ENCODE assay signal across 18 cellular contexts in the genomic region with DNA sequence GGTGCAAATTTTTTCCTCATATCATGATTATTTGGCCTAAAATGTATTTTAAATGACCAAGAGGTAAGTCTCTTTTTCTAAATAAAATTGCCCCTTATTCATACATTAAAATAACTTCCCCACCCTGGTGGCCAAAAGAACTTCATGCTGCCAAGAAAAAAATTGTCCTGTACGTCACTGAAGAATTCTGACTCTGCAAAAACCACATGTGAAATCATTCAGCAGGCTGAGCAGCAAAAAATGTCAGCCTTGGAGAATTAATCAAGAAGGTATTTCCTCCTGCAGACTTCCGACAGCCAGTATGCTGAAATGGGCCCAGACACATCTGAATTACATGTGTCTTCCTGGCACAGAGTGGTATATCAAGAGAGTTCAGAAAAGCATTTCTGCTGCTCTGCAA.
A peak's percentile ranks its signal among the peaks of the same experiment; 100 is the strongest.
DNase-seq lines count a peak whose midpoint lies in the region; ATAC-seq, FAIRE-seq and TF ChIP-seq lines count a peak whose summit lies in the region.
"Had no signal": no experiment of that assay in that cellular context is flagged by ENCODE, and none has a peak within 500 bp of the region (broad histone marks: within the 10 kb centered on the region; RNA-seq: fewer than 3 reads in every experiment).

No MANE protein-coding gene starts in this region.

- no peak overlapping the region for H3K9ac ChIP-seq in smooth muscle cell (ENCODE audit: low read depth)

- H4K20me1 ChIP-seq in smooth muscle cell (ENCODE audit: low read depth) (no peaks in the 10 kb centered on the region), GM23338 (replicated peaks; ENCODE audit: insufficient read depth) (no peaks in the 10 kb centered on the region)

- H3K4me1 Mint-ChIP-seq in GM23338 = no peaks in the 10 kb centered on the region
- H3K4me1 Mint-ChIP-seq: activated naive CD8-positive, alpha-beta T cell treated with anti-CD3 and anti-CD28 coated beads, Interleukin-2, amount 10 ng/mL, durations not matched to agents 7 days and 5 days had no signal

- TF ChIP-seq CTCF in RWPE2 (IDR thresholded peaks at IDR 0.05; ENCODE audit: poor library complexity, severe bottlenecking) = no peak
- peak; percentile 27 for TF ChIP-seq CTCF in fibroblast of pulmonary artery (IDR thresholded peaks at IDR 0.05; ENCODE audit: low read length, missing control alignments)
- no peak for TF ChIP-seq CTCF in smooth muscle cell (IDR thresholded peaks at IDR 0.05; ENCODE audit: borderline replicate concordance, insufficient read depth, poor library complexity, severe bottlenecking)
- TF ChIP-seq CTCF in GM23338 (conservative IDR thresholded peaks at IDR 0.05; ENCODE audit: low read depth in 2 of 2) = no peak

- H3K27ac ChIP-seq in RWPE2 (ENCODE audit: poor library complexity, severe bottlenecking) = no peak overlapping the region
- H3K27ac ChIP-seq in small intestine (ENCODE audit: low read depth in 1 of 2, low read length in 1 of 2) = no peak overlapping the region
- H3K27ac ChIP-seq in smooth muscle cell (ENCODE audit: low read depth) = no peak overlapping the region
- no peak overlapping the region for H3K27ac ChIP-seq in GM23338 (ENCODE audit: low read depth)
- H3K27ac ChIP-seq: psoas muscle, stomach had no signal

- H3K36me3 ChIP-seq in RWPE2 (ENCODE audit: low read depth) = no peaks in the 10 kb centered on the region
- H3K36me3 ChIP-seq in small intestine (ENCODE audit: control insufficient read depth in 2 of 2, insufficient read depth in 2 of 2, low read length in 2 of 2) = no peaks in the 10 kb centered on the region
- H3K36me3 ChIP-seq in smooth muscle cell (ENCODE audit: low read depth) = no peaks in the 10 kb centered on the region
- no peaks in the 10 kb centered on the region for H3K36me3 ChIP-seq in GM23338 (ENCODE audit: insufficient read depth)
- H3K36me3 ChIP-seq: stomach had no signal

- no peak overlapping the region for H3K4me2 ChIP-seq in smooth muscle cell
- H3K4me2 ChIP-seq in GM23338 = no peak overlapping the region

- no peak overlapping the region for H3K27ac Mint-ChIP-seq in GM23338
- H3K27ac Mint-ChIP-seq: activated naive CD8-positive, alpha-beta T cell treated with anti-CD3 and anti-CD28 coated beads, Interleukin-2, amount 10 ng/mL, durations not matched to agents 7 days and 5 days had no signal

- H3K4me3 Mint-ChIP-seq in GM23338 = no peak overlapping the region
- H3K4me3 Mint-ChIP-seq: activated naive CD8-positive, alpha-beta T cell treated with anti-CD3 and anti-CD28 coated beads, Interleukin-2, amount 10 ng/mL, durations not matched to agents 7 days and 5 days; CD8-positive, alpha-beta memory T cell had no signal

- no peaks in the 10 kb centered on the region for H3K79me2 ChIP-seq in smooth muscle cell (ENCODE audit: low read depth)
- H3K79me2 ChIP-seq in GM23338 (replicated peaks; ENCODE audit: insufficient read depth) = no peaks in the 10 kb centered on the region

- no peaks in the 10 kb centered on the region for H3F3A ChIP-seq in smooth muscle cell (ENCODE audit: low read depth)
- no peaks in the 10 kb centered on the region for H3F3A ChIP-seq in GM23338 (replicated peaks; ENCODE audit: low read depth)

- H2AFZ ChIP-seq in smooth muscle cell (ENCODE audit: low read depth) (no peak overlapping the region), GM23338 (no peak overlapping the region)

- no peaks in the 10 kb centered on the region for H3K9me2 ChIP-seq in GM23338 (ENCODE audit: insufficient read depth)

- H3K9me3 ChIP-seq in RWPE2 (ENCODE audit: severe bottlenecking) = no peaks in the 10 kb centered on the region
- H3K9me3 ChIP-seq in small intestine (ENCODE audit: control insufficient read depth, low read depth) = no peaks in the 10 kb centered on the region
- no peaks in the 10 kb centered on the region for H3K9me3 ChIP-seq in smooth muscle cell (replicated peaks; ENCODE audit: low read depth)
- H3K9me3 ChIP-seq: psoas muscle, stomach had no signal

- H3K27me3 Mint-ChIP-seq in GM23338 (ENCODE audit: insufficient read depth, low read depth, poor library complexity) = no peaks in the 10 kb centered on the region
- H3K27me3 Mint-ChIP-seq: activated naive CD8-positive, alpha-beta T cell treated with anti-CD3 and anti-CD28 coated beads, Interleukin-2, amount 10 ng/mL, durations not matched to agents 7 days and 5 days; CD8-positive, alpha-beta memory T cell had no signal

- ATAC-seq in RWPE2 (ENCODE audit: low read depth) (peak; percentile 69), GM18505 (IDR thresholded peaks at IDR 0.05; ENCODE audit: unreplicated experiment) (no peak), GM23338 (no peak)
- ATAC-seq: psoas muscle had no signal

- TF ChIP-seq POLR2A in GM18505 (IDR thresholded peaks at IDR 0.05; ENCODE audit: borderline replicate concordance, extremely low read depth, insufficient read depth, insufficient read length) = no peak

- DNase-seq in ELR (ENCODE audit: low read depth) = peak; percentile 75
- DNase-seq in RWPE2 (ENCODE audit: low spot score) = no peak
- DNase-seq in fibroblast of pulmonary artery (ENCODE audit: low read depth) = peak; percentile 92
- peak; percentile 83 for DNase-seq in non-pigmented ciliary epithelial cell (ENCODE audit: low read depth)
- DNase-seq in small intestine = no peak
- no peak for DNase-seq in smooth muscle cell (lab: John Stamatoyannopoulos, UW; ENCODE audit: unreplicated experiment)
- DNase-seq in GM23338 (ENCODE audit: low spot score) = no peak
- DNase-seq: activated CD8-positive, alpha-beta memory T cell treated with anti-CD3 and anti-CD28 coated beads, Interleukin-2, amount 50 U/mL, for 48 hours; activated naive CD8-positive, alpha-beta T cell treated with anti-CD3 and anti-CD28 coated beads, Interleukin-2, amount 10 ng/mL, durations not matched to agents 7 days and 5 days; midbrain; NCI-H1048; NCI-H524 treated with DMSO at 0.1 percent for 48 hours; psoas muscle; SHP77 treated with DMSO at 0.1 percent for 48 hours; stimulated activated CD4-positive, alpha-beta T cell treated with anti-CD3 and anti-CD28 coated beads, Interleukin-4, amount 100 ng/mL, for 4 hours; stomach had no signal

- H3K27me3 ChIP-seq in RWPE2 (ENCODE audit: insufficient read depth, poor library complexity, severe bottlenecking) (no peaks in the 10 kb centered on the region), small intestine (ENCODE audit: control insufficient read depth in 2 of 2, insufficient read depth in 2 of 2, low read length in 2 of 2) (no peaks in the 10 kb centered on the region), smooth muscle cell (ENCODE audit: low read depth) (no peaks in the 10 kb centered on the region), GM23338 (ENCODE audit: insufficient read depth) (no peaks in the 10 kb centered on the region)
- H3K27me3 ChIP-seq: stomach had no signal

- no peaks in the 10 kb centered on the region for H3K9me3 Mint-ChIP-seq in GM23338
- H3K9me3 Mint-ChIP-seq: CD8-positive, alpha-beta memory T cell had no signal

- H3K4me3 ChIP-seq in RWPE2 (ENCODE audit: severe bottlenecking) (no peak overlapping the region), fibroblast of pulmonary artery (replicated peaks; ENCODE audit: low read depth, low read length) (no peak overlapping the region), small intestine (ENCODE audit: low read depth in 1 of 2, low read length in 2 of 2) (no peak overlapping the region), smooth muscle cell (no peak overlapping the region), GM23338 (no peak overlapping the region)
- H3K4me3 ChIP-seq: psoas muscle, stomach had no signal

- 30 to 46% (median 43%) methylated on average over 2 of the region's 2 CpGs for WGBS in small intestine, 3 donors
- WGBS in smooth muscle cell (ENCODE audit: low lambda C conversion rate) = 18% methylated on average over 2 of the region's 2 CpGs

- no peak for FAIRE-seq in small intestine (lab: Jason Lieb, UNC)

- H3K4me1 ChIP-seq in RWPE2 (ENCODE audit: insufficient read depth, poor library complexity, severe bottlenecking) (peaks cover 6% of the 10 kb centered on the region), small intestine (ENCODE audit: control insufficient read depth in 2 of 2, insufficient read depth in 1 of 2, low read depth in 1 of 2, low read length in 1 of 2) (no peaks in the 10 kb centered on the region), smooth muscle cell (ENCODE audit: low read depth) (no peaks in the 10 kb centered on the region), GM23338 (ENCODE audit: insufficient read depth) (no peaks in the 10 kb centered on the region)
- H3K4me1 ChIP-seq: psoas muscle had no signal

- no peaks in the 10 kb centered on the region for H3K36me3 Mint-ChIP-seq in GM23338 (ENCODE audit: low read depth)
- H3K36me3 Mint-ChIP-seq: activated naive CD8-positive, alpha-beta T cell treated with anti-CD3 and anti-CD28 coated beads, Interleukin-2, amount 10 ng/mL, durations not matched to agents 7 days and 5 days; CD8-positive, alpha-beta memory T cell had no signal

TF ChIP-seq in GM23338, 12 proteins besides CTCF, POLR2A, EP300 and RAD21:
- no peak for TF ChIP-seq ZNF331 (CRISPR knock-in tag; IDR thresholded peaks at IDR 0.05; ENCODE audit: low read depth)
- TF ChIP-seq NANOG (IDR thresholded peaks at IDR 0.05; ENCODE audit: borderline replicate concordance) = no peak
- no peak for TF ChIP-seq CREB1 (CRISPR knock-in tag; IDR thresholded peaks at IDR 0.05; ENCODE audit: low read depth)

Comparison
In these comparisons a context has a peak if more than half of its experiments do, and no peak if none do; other contexts are left out.
1. DNase-seq: peak in ELR (single experiment), fibroblast of pulmonary artery (single experiment) and non-pigmented ciliary epithelial cell (single experiment); none in RWPE2 (single experiment), small intestine (single experiment), smooth muscle cell (single experiment) and GM23338 (single experiment).